Comparison of ENCODE assay signal across 22 cellular contexts in the genomic region with DNA sequence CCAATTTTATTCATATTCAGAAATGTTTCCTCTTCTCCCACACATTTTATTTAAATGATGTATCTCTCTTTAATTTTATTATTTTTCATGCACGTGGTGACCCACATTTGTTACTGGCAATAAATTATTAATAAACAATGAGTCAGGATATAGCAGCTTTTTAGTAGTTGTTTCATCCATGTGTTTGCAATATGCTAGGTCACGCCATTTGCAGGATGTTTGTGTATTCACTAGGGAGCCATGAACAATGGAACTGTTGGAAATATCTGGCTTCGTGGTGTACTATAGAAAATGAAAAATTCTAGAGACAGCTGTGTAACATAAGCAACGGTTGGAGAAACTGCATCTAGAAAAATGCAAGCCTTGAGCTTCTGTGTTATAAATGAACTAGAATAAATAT.
DNase-seq lines count a peak whose midpoint lies in the region.
"Had no signal": no experiment of that assay in that cellular context is flagged by ENCODE, and none has a peak within 500 bp of the region (broad histone marks: within the 10 kb centered on the region; RNA-seq: fewer than 3 reads in every experiment).

No MANE protein-coding gene starts in this region.

- H3K36me3 ChIP-seq in SK-N-MC (ENCODE audit: insufficient read depth, low read length), result no peaks in the 10 kb centered on the region
- H3K36me3 ChIP-seq: BLaER1 had no signal

- H3K4me3 ChIP-seq in SK-N-MC, result no peak overlapping the region
- no peak overlapping the region for H3K4me3 ChIP-seq in skeletal muscle cell (ENCODE audit: low read depth, low read length)
- H3K4me3 ChIP-seq: BLaER1 had no signal

- H3K9ac ChIP-seq in SK-N-MC (ENCODE audit: insufficient read length), result no peak overlapping the region
- H3K9ac ChIP-seq: BLaER1 had no signal

- H3K9me3 ChIP-seq in SK-N-MC (ENCODE audit: low read depth, low read length), result no peaks in the 10 kb centered on the region; the same call in 1 of the 2 replicates

- DNase-seq in DMS53 (lab: John Stamatoyannopoulos, UW) (peak; percentile 24), DMS53 treated with DMSO at 0.1 percent for 48 hours (lab: John Stamatoyannopoulos, UW; ENCODE audit: unreplicated experiment) (no peak), SK-N-MC (ENCODE audit: low read depth, low spot score) (peak; percentile 51), fibroblast of peridontal ligament (ENCODE audit: extremely low read depth) (peak; percentile 38), skeletal muscle cell (ENCODE audit: low read depth) (peak; percentile 85), GDM1 (lab: John Stamatoyannopoulos, UW) (no peak), cerebellar nuclear complex (lab: John Stamatoyannopoulos, UW) (no peak), NCI-H1694 (lab: John Stamatoyannopoulos, UW) (no peak)
- DNase-seq: 8988T; activated CD8-positive, alpha-beta T cell treated with anti-CD3 and anti-CD28 coated beads, Interleukin-2, amount 10 ng/mL, durations not matched to agents 7 days and 5 days; activated naive CD4-positive, alpha-beta T cell treated with anti-CD3 and anti-CD28 coated beads for 36 hours; activated T-cell treated with anti-CD3 and anti-CD28 coated beads, Interleukin-2, amount 50 U/mL, for 24 hours; anterior cingulate cortex; effector memory CD8-positive, alpha-beta T cell; mammary epithelial cell; naive B cell; NCI-H1694 treated with DMSO at 0.1 percent for 48 hours; NCI-H2227 treated with DMSO at 0.1 percent for 48 hours; PC-3; retina; T-helper 9 cell had no signal

- peak overlapping the region; percentile 52; the same call in 1 of the 2 replicates for H3K27ac ChIP-seq in SK-N-MC
- H3K27ac ChIP-seq: BLaER1 had no signal

Comparison
In these comparisons a context has a peak if more than half of its experiments do, and no peak if none do; other contexts are left out.
1. DNase-seq: peak in DMS53 (single experiment), SK-N-MC (single experiment), fibroblast of peridontal ligament (single experiment) and skeletal muscle cell (single experiment); none in DMS53 treated with DMSO at 0.1 percent for 48 hours (single experiment), GDM1 (single experiment), cerebellar nuclear complex (0 of 2) and NCI-H1694 (single experiment).